In the genomic region with DNA sequence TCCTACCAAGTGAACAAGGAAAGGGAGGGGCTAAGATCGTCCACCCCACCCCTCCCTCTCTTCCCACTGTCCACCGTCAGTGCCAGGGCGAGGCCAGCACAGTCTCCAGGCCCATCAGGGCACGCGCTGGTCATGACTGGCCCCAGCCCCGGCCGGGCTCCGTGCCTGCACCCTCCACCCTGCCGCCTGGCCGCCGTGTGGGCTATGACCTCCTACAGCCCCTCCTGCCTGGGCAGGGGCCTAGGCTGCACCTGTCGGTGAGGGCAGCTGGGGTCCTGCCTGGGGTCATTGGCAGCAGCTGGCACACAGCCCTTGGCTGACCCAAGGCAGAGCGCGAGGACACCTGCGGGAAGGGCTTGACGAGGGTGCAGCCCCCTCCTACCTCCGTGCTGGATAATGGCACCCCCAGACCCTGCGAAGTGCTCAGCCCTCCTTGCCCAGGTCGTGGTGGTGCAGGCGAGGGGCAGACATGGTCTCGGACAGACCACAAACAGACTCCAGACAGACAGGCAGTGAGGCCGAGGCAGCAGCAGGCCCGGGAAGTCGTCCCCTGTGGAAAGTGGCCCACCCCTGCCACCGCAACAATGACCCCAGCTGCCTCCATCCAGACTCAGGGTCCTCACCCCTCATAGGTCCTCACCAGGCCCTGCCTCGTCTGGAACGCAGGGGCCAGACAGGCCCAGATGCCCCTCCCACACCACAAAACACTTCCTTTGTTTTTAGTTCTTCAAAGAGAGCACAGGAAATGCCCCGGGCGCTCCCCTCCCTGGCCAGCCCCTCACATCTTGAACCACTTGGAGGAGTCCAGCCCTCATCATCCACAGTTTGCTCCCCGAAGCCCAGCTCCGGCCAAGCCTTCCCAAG, we compare ENCODE assay signal across 13 cellular contexts. TPM values are rescaled to one million over a fixed set of nuclear protein-coding genes. Genes with fewer than 3 reads are reported as not detected.
DNase-seq lines count a peak whose midpoint lies in the region; ATAC-seq and TF ChIP-seq lines count a peak whose summit lies in the region.
"Had no signal": no experiment of that assay in that cellular context is flagged by ENCODE, and none has a peak within 500 bp of the region (broad histone marks: within the 10 kb centered on the region; RNA-seq: fewer than 3 reads in every experiment).

No MANE protein-coding gene starts in this region.

- peaks cover 4% of the 10 kb centered on the region for H3K4me1 ChIP-seq in lower lobe of right lung
- peaks cover 2% of the 10 kb centered on the region for H3K4me1 ChIP-seq in upper lobe of right lung
- peaks cover 0 to 8% (median 2%) of the 10 kb centered on the region in 4 donors for H3K4me1 ChIP-seq in stomach

- TF ChIP-seq POLR2A in stomach (IDR thresholded peaks at IDR 0.05) = no peak

- 71 to 78% (median 76%) methylated on average over 10 to 31 of the region's 31 CpGs for WGBS in stomach, 5 donors

- H3K4me3 ChIP-seq in lower lobe of right lung (no peak overlapping the region), upper lobe of right lung (no peak overlapping the region), stomach (no peak overlapping the region)

- peak overlapping the region; percentile 87 for H3K27ac Mint-ChIP-seq in activated naive CD8-positive, alpha-beta T cell treated with anti-CD3 and anti-CD28 coated beads, Interleukin-2, amount 10 ng/mL, durations not matched to agents 7 days and 5 days
- H3K27ac Mint-ChIP-seq in activated naive CD8-positive, alpha-beta T cell treated with anti-CD3 and anti-CD28 coated beads for 36 hours = no peak overlapping the region
- H3K27ac Mint-ChIP-seq in activated T-helper 2 cell treated with anti-CD3 and anti-CD28 coated beads, Interferon-gamma antibody, Interleukin-2, Interleukin-4, amounts not matched to agents 10 μg/mL and 5 μg/mL and 100 μg/mL, durations not matched to agents 14 hours and 24 hours and 36 hours = peak overlapping the region; percentile 67
- H3K27ac Mint-ChIP-seq: CD4-positive, CD25-positive, alpha-beta regulatory T cell had no signal

- TF ChIP-seq EP300 in stomach (IDR thresholded peaks at IDR 0.05) = no peak

- H3K4me3 Mint-ChIP-seq in activated naive CD8-positive, alpha-beta T cell treated with anti-CD3 and anti-CD28 coated beads, Interleukin-2, amount 10 ng/mL, durations not matched to agents 7 days and 5 days = peak overlapping the region; percentile 45
- no peak overlapping the region for H3K4me3 Mint-ChIP-seq in activated naive CD8-positive, alpha-beta T cell treated with anti-CD3 and anti-CD28 coated beads for 36 hours
- no peak overlapping the region for H3K4me3 Mint-ChIP-seq in activated T-helper 2 cell treated with anti-CD3 and anti-CD28 coated beads, Interferon-gamma antibody, Interleukin-2, Interleukin-4, amounts not matched to agents 10 μg/mL and 5 μg/mL and 100 μg/mL, durations not matched to agents 14 hours and 24 hours and 36 hours (ENCODE audit: low read depth)
- H3K4me3 Mint-ChIP-seq: CD4-positive, CD25-positive, alpha-beta regulatory T cell had no signal

- H3K36me3 Mint-ChIP-seq in activated naive CD8-positive, alpha-beta T cell treated with anti-CD3 and anti-CD28 coated beads, Interleukin-2, amount 10 ng/mL, durations not matched to agents 7 days and 5 days = no peaks in the 10 kb centered on the region
- no peaks in the 10 kb centered on the region for H3K36me3 Mint-ChIP-seq in activated naive CD8-positive, alpha-beta T cell treated with anti-CD3 and anti-CD28 coated beads for 36 hours
- no peaks in the 10 kb centered on the region for H3K36me3 Mint-ChIP-seq in activated T-helper 2 cell treated with anti-CD3 and anti-CD28 coated beads, Interferon-gamma antibody, Interleukin-2, Interleukin-4, amounts not matched to agents 10 μg/mL and 5 μg/mL and 100 μg/mL, durations not matched to agents 14 hours and 24 hours and 36 hours (ENCODE audit: low read depth)
- H3K36me3 Mint-ChIP-seq: CD4-positive, CD25-positive, alpha-beta regulatory T cell had no signal

- H3K36me3 ChIP-seq in lower lobe of right lung (no peaks in the 10 kb centered on the region), upper lobe of right lung (no peaks in the 10 kb centered on the region), stomach (no peaks in the 10 kb centered on the region)

- POLR2A ChIA-PET in activated naive CD8-positive, alpha-beta T cell treated with anti-CD3 and anti-CD28 coated beads, Interleukin-2, amount 10 ng/mL, durations not matched to agents 7 days and 5 days (lab: Charles Lee) = no interaction called here

- H3K27me3 Mint-ChIP-seq in activated naive CD8-positive, alpha-beta T cell treated with anti-CD3 and anti-CD28 coated beads, Interleukin-2, amount 10 ng/mL, durations not matched to agents 7 days and 5 days = no peaks in the 10 kb centered on the region
- H3K27me3 Mint-ChIP-seq in activated naive CD8-positive, alpha-beta T cell treated with anti-CD3 and anti-CD28 coated beads for 36 hours = no peaks in the 10 kb centered on the region
- no peaks in the 10 kb centered on the region for H3K27me3 Mint-ChIP-seq in activated T-helper 2 cell treated with anti-CD3 and anti-CD28 coated beads, Interferon-gamma antibody, Interleukin-2, Interleukin-4, amounts not matched to agents 10 μg/mL and 5 μg/mL and 100 μg/mL, durations not matched to agents 14 hours and 24 hours and 36 hours (ENCODE audit: low read depth)
- H3K27me3 Mint-ChIP-seq: CD4-positive, CD25-positive, alpha-beta regulatory T cell had no signal

- H3K9me3 Mint-ChIP-seq in activated naive CD8-positive, alpha-beta T cell treated with anti-CD3 and anti-CD28 coated beads, Interleukin-2, amount 10 ng/mL, durations not matched to agents 7 days and 5 days = no peaks in the 10 kb centered on the region
- H3K9me3 Mint-ChIP-seq in activated naive CD8-positive, alpha-beta T cell treated with anti-CD3 and anti-CD28 coated beads for 36 hours = no peaks in the 10 kb centered on the region
- H3K9me3 Mint-ChIP-seq in activated T-helper 2 cell treated with anti-CD3 and anti-CD28 coated beads, Interferon-gamma antibody, Interleukin-2, Interleukin-4, amounts not matched to agents 10 μg/mL and 5 μg/mL and 100 μg/mL, durations not matched to agents 14 hours and 24 hours and 36 hours = no peaks in the 10 kb centered on the region
- H3K9me3 Mint-ChIP-seq: CD4-positive, CD25-positive, alpha-beta regulatory T cell had no signal

- no peaks in the 10 kb centered on the region for H3K9me3 ChIP-seq in lower lobe of right lung
- no peaks in the 10 kb centered on the region for H3K9me3 ChIP-seq in upper lobe of right lung
- H3K9me3 ChIP-seq in stomach = no peaks in the 10 kb centered on the region

- ATAC-seq in activated naive CD8-positive, alpha-beta T cell treated with anti-CD3 and anti-CD28 coated beads, Interleukin-2, amount 10 ng/mL, durations not matched to agents 7 days and 5 days (ENCODE audit: low read depth) = peak; percentile 89
- ATAC-seq in lower lobe of right lung (no peak), upper lobe of right lung (no peak), GM21381 (IDR thresholded peaks at IDR 0.05; ENCODE audit: unreplicated experiment) (no peak)

- H3K27me3 ChIP-seq in lower lobe of right lung (ENCODE audit: low read depth) (no peaks in the 10 kb centered on the region), upper lobe of right lung (no peaks in the 10 kb centered on the region), stomach (no peaks in the 10 kb centered on the region)

- intact Hi-C loops in activated T-helper 2 cell treated with anti-CD3 and anti-CD28 coated beads, Interferon-gamma antibody, Interleukin-2, Interleukin-4, amounts not matched to agents 10 μg/mL and 5 μg/mL and 100 μg/mL, durations not matched to agents 14 hours and 24 hours and 36 hours (cut with micrococcal nuclease) = no loop called here
- intact Hi-C loops in lower lobe of right lung (cut with DNase I) = no loop called here
- intact Hi-C loops in upper lobe of right lung (cut with DNase I) = no loop called here
- intact Hi-C loops in stomach (cut with DNase I; ENCODE audit: low total_unique reads) = no loop called here

- TF ChIP-seq CTCF in lower lobe of right lung (IDR thresholded peaks at IDR 0.05) (no peak), upper lobe of right lung (IDR thresholded peaks at IDR 0.05) (no peak), stomach (IDR thresholded peaks at IDR 0.05) (no peak)

- peak; percentile 50 for DNase-seq in activated naive CD8-positive, alpha-beta T cell treated with anti-CD3 and anti-CD28 coated beads, Interleukin-2, amount 10 ng/mL, durations not matched to agents 7 days and 5 days
- DNase-seq in activated naive CD8-positive, alpha-beta T cell treated with anti-CD3 and anti-CD28 coated beads for 36 hours = no peak
- no peak for DNase-seq in activated T-helper 2 cell treated with anti-CD3 and anti-CD28 coated beads, Interferon-gamma antibody, Interleukin-2, Interleukin-4, amounts not matched to agents 10 μg/mL and 5 μg/mL and 100 μg/mL, durations not matched to agents 14 hours and 24 hours and 36 hours (ENCODE audit: low spot score)
- DNase-seq in lower lobe of right lung (peak; percentile 41), upper lobe of right lung (peak; percentile 52), stomach (no peak)
- DNase-seq in stimulated activated naive CD4-positive, alpha-beta T cell (lab: John Stamatoyannopoulos, UW) = no peak
- DNase-seq: activated CD4-positive, alpha-beta T cell treated with anti-CD3 and anti-CD28 coated beads for 4 hours; erythroblast; NCI-H524 treated with DMSO at 0.1 percent for 48 hours; SHP77 treated with DMSO at 0.1 percent for 48 hours had no signal

- H3K27ac ChIP-seq in lower lobe of right lung (no peak overlapping the region), upper lobe of right lung (no peak overlapping the region), stomach (no peak overlapping the region)

- H3K4me1 Mint-ChIP-seq in activated naive CD8-positive, alpha-beta T cell treated with anti-CD3 and anti-CD28 coated beads, Interleukin-2, amount 10 ng/mL, durations not matched to agents 7 days and 5 days = peaks cover 11% of the 10 kb centered on the region
- peaks cover 2% of the 10 kb centered on the region for H3K4me1 Mint-ChIP-seq in activated naive CD8-positive, alpha-beta T cell treated with anti-CD3 and anti-CD28 coated beads for 36 hours
- H3K4me1 Mint-ChIP-seq in activated T-helper 2 cell treated with anti-CD3 and anti-CD28 coated beads, Interferon-gamma antibody, Interleukin-2, Interleukin-4, amounts not matched to agents 10 μg/mL and 5 μg/mL and 100 μg/mL, durations not matched to agents 14 hours and 24 hours and 36 hours (ENCODE audit: low read depth) = peaks cover 9% of the 10 kb centered on the region

RNA-seq across cellular contexts. Expression of gene GPC1, which starts 43.1 kb away (rescaled TPM):
- total RNA-seq in activated naive CD8-positive, alpha-beta T cell treated with anti-CD3 and anti-CD28 coated beads, Interleukin-2, amount 10 ng/mL, durations not matched to agents 7 days and 5 days = 1 to 10 TPM; 3.4 to 4.7 TPM
- total RNA-seq in activated naive CD8-positive, alpha-beta T cell treated with anti-CD3 and anti-CD28 coated beads for 36 hours = 1 to 10 TPM in 1 of 2 experiments, under 1 TPM in 1; 0.64 to 1.3 TPM
- 21.9 and 25.6 TPM in 2 replicates for total RNA-seq in activated T-helper 2 cell treated with anti-CD3 and anti-CD28 coated beads, Interferon-gamma antibody, Interleukin-2, Interleukin-4, amounts not matched to agents 10 μg/mL and 5 μg/mL and 100 μg/mL, durations not matched to agents 14 hours and 24 hours and 36 hours
- total RNA-seq in lower lobe of right lung (14.7 TPM), upper lobe of right lung (24.8 TPM), stomach (100 to 1,000 TPM in 1 of 5 donors, 10 to 100 TPM in 4; 11.7 to 117 (median 28.8) TPM)
- polyA plus RNA-seq in stomach = 10 to 100 TPM in 2 of 3 donors, 1 to 10 TPM in 1; 6.3 to 40.1 (median 14.0) TPM

Comparison
In these comparisons a context has a peak if more than half of its experiments do, and no peak if none do; other contexts are left out.
1. DNase-seq: peak in activated naive CD8-positive, alpha-beta T cell treated with anti-CD3 and anti-CD28 coated beads, Interleukin-2, amount 10 ng/mL, durations not matched to agents 7 days and 5 days (single experiment), lower lobe of right lung (single experiment) and upper lobe of right lung (single experiment); none in activated naive CD8-positive, alpha-beta T cell treated with anti-CD3 and anti-CD28 coated beads for 36 hours (single experiment), activated T-helper 2 cell treated with anti-CD3 and anti-CD28 coated beads, Interferon-gamma antibody, Interleukin-2, Interleukin-4, amounts not matched to agents 10 μg/mL and 5 μg/mL and 100 μg/mL, durations not matched to agents 14 hours and 24 hours and 36 hours (single experiment), stomach (single experiment) and stimulated activated naive CD4-positive, alpha-beta T cell (0 of 6).